ENCODE assay signal across 1 cellular context in the genomic region with DNA sequence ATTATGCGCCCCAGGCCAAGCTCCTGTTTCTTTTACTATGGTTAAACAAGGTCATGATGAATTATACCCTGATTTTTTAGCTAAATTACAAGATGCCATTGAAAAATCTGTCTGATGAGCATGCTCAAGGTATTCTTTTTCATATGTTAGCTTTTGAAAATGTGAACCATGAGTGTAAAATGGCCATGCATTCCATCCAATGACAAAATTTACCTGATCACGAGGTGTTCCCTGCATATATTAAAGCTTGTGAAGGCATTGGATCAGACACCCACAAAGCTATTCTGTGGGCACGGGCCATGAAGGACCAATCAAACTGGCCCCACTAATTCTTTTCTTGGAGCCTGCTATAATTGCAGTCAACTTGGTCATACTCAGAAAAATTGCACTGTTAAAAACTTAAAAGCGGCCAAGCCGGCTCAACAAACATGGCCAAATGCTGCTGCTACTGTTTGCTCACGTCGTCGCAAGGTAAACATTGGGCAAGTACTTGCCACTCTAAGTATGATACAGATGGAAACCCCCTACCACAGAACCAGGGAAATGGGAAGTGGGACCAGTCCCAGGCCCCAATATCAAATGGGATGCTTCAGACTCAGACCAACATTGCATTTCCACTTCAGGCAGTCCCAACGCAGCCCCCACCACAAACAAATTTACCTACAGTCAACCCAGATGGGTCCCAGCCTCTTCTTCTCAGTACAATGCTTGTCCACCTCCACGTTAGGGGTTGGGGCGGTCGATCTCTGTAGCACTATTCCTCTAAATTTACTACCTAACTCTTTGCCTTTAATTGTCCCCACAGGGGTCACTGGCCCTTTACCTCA.
TF ChIP-seq lines count a peak whose summit lies in the region.

No MANE protein-coding gene starts in this region.

TF ChIP-seq in HepG2, 621 proteins besides CTCF, POLR2A, EP300 and RAD21 (continued from another document and continues in another):
- TF ChIP-seq ZNF678 (CRISPR knock-in tag; IDR thresholded peaks at IDR 0.05) (0 out of 2 replicates have a peak, but pooled peaks have one; percentile 7), MYPOP (CRISPR knock-in tag; IDR thresholded peaks at IDR 0.05) (peak; percentile 31), RCOR2 (CRISPR knock-in tag; IDR thresholded peaks at IDR 0.05) (peak; percentile 91; the same call in 1 of the 2 replicates), ZSCAN21 (CRISPR knock-in tag; IDR thresholded peaks at IDR 0.05; ENCODE audit: borderline replicate concordance) (peak; percentile 53; the same call in 1 of the 2 replicates), SIX1 (CRISPR knock-in tag; IDR thresholded peaks at IDR 0.05; ENCODE audit: borderline replicate concordance) (peak; percentile 79), HMG20A (CRISPR knock-in tag; IDR thresholded peaks at IDR 0.05; ENCODE audit: borderline replicate concordance) (peak; percentile 94), KLF16 (CRISPR knock-in tag; IDR thresholded peaks at IDR 0.05) (peak in 1 of 2 experiments; percentile 61; a peak in 1 of 4 replicates), TFAP4 (IDR thresholded peaks at IDR 0.05; ENCODE audit: borderline replicate concordance, low read depth) (peak; percentile 64; the same call in 1 of the 2 replicates), ETV5 (CRISPR knock-in tag; IDR thresholded peaks at IDR 0.05; ENCODE audit: borderline replicate concordance) (peak; percentile 89), IKZF5 (CRISPR knock-in tag; IDR thresholded peaks at IDR 0.05) (peak; percentile 89), ZSCAN31 (CRISPR knock-in tag; IDR thresholded peaks at IDR 0.05; ENCODE audit: low read depth) (0 out of 2 replicates have a peak, but pooled peaks have one; percentile 24), ZNF724P (CRISPR knock-in tag; IDR thresholded peaks at IDR 0.05; ENCODE audit: borderline replicate concordance) (peak; percentile 13; the same call in 1 of the 2 replicates), BHLHE40 (IDR thresholded peaks at IDR 0.05; ENCODE audit: low read length) (peak; percentile 62), ZNF772 (CRISPR knock-in tag; IDR thresholded peaks at IDR 0.05) (0 out of 2 replicates have a peak, but pooled peaks have one; percentile 72), ZFP36L1 (CRISPR knock-in tag; IDR thresholded peaks at IDR 0.05) (0 out of 2 replicates have a peak, but pooled peaks have one; percentile 15), SP140L (CRISPR knock-in tag; IDR thresholded peaks at IDR 0.05; ENCODE audit: borderline replicate concordance) (0 out of 2 replicates have a peak, but pooled peaks have one; percentile 32), FOXP4 (CRISPR knock-in tag; IDR thresholded peaks at IDR 0.05) (peak; percentile 96), TEAD3 (CRISPR knock-in tag; optimal IDR thresholded peaks at IDR 0.05; ENCODE audit: borderline replicate concordance) (peak; percentile 94), ISL2 (CRISPR knock-in tag; IDR thresholded peaks at IDR 0.05) (peak; percentile 99), MEIS1 (CRISPR knock-in tag; IDR thresholded peaks at IDR 0.05; ENCODE audit: borderline replicate concordance) (peak; percentile 91; the same call in 1 of the 2 replicates), ZNF205 (CRISPR knock-in tag; IDR thresholded peaks at IDR 0.05) (peak; percentile 79; the same call in 1 of the 2 replicates), TARDBP (CRISPR knock-in tag; IDR thresholded peaks at IDR 0.05) (peak; percentile 73; the same call in 1 of the 2 replicates), ZNF441 (CRISPR knock-in tag; IDR thresholded peaks at IDR 0.05; ENCODE audit: borderline replicate concordance) (0 out of 2 replicates have a peak, but pooled peaks have one; percentile 17), TBX3 (IDR thresholded peaks at IDR 0.05; ENCODE audit: borderline replicate concordance) (peak; percentile 91), MED8 (CRISPR knock-in tag; IDR thresholded peaks at IDR 0.05; ENCODE audit: insufficient replicate concordance) (peak; percentile 56), KDM4B (CRISPR knock-in tag; IDR thresholded peaks at IDR 0.05) (peak; percentile 78; the same call in 1 of the 2 replicates), MLX (CRISPR knock-in tag; IDR thresholded peaks at IDR 0.05) (peak; percentile 81)
- TF ChIP-seq, protein P1, sequence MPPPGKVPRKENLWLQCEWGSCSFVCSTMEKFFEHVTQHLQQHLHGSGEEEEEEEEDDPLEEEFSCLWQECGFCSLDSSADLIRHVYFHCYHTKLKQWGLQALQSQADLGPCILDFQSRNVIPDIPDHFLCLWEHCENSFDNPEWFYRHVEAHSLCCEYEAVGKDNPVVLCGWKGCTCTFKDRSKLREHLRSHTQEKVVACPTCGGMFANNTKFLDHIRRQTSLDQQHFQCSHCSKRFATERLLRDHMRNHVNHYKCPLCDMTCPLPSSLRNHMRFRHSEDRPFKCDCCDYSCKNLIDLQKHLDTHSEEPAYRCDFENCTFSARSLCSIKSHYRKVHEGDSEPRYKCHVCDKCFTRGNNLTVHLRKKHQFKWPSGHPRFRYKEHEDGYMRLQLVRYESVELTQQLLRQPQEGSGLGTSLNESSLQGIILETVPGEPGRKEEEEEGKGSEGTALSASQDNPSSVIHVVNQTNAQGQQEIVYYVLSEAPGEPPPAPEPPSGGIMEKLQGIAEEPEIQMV (CRISPR knock-in tag; IDR thresholded peaks at IDR 0.05; ENCODE audit: low read depth) = peak; percentile 65; the same call in 1 of the 2 replicates
- TF ChIP-seq, protein P2, sequence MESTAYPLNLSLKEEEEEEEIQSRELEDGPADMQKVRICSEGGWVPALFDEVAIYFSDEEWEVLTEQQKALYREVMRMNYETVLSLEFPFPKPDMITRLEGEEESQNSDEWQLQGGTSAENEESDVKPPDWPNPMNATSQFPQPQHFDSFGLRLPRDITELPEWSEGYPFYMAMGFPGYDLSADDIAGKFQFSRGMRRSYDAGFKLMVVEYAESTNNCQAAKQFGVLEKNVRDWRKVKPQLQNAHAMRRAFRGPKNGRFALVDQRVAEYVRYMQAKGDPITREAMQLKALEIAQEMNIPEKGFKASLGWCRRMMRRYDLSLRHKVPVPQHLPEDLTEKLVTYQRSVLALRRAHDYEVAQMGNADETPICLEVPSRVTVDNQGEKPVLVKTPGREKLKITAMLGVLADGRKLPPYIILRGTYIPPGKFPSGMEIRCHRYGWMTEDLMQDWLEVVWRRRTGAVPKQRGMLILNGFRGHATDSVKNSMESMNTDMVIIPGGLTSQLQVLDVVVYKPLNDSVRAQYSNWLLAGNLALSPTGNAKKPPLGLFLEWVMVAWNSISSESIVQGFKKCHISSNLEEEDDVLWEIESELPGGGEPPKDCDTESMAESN (CRISPR knock-in tag; conservative IDR thresholded peaks at IDR 0.05) = peak; percentile 46; the same call in 1 of the 2 replicates
- TF ChIP-seq, protein P3, sequence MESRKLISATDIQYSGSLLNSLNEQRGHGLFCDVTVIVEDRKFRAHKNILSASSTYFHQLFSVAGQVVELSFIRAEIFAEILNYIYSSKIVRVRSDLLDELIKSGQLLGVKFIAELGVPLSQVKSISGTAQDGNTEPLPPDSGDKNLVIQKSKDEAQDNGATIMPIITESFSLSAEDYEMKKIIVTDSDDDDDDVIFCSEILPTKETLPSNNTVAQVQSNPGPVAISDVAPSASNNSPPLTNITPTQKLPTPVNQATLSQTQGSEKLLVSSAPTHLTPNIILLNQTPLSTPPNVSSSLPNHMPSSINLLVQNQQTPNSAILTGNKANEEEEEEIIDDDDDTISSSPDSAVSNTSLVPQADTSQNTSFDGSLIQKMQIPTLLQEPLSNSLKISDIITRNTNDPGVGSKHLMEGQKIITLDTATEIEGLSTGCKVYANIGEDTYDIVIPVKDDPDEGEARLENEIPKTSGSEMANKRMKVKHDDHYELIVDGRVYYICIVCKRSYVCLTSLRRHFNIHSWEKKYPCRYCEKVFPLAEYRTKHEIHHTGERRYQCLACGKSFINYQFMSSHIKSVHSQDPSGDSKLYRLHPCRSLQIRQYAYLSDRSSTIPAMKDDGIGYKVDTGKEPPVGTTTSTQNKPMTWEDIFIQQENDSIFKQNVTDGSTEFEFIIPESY (CRISPR knock-in tag; IDR thresholded peaks at IDR 0.05) = peak; percentile 71
